Comparison of ENCODE assay signal across 8 cellular contexts in the genomic region with DNA sequence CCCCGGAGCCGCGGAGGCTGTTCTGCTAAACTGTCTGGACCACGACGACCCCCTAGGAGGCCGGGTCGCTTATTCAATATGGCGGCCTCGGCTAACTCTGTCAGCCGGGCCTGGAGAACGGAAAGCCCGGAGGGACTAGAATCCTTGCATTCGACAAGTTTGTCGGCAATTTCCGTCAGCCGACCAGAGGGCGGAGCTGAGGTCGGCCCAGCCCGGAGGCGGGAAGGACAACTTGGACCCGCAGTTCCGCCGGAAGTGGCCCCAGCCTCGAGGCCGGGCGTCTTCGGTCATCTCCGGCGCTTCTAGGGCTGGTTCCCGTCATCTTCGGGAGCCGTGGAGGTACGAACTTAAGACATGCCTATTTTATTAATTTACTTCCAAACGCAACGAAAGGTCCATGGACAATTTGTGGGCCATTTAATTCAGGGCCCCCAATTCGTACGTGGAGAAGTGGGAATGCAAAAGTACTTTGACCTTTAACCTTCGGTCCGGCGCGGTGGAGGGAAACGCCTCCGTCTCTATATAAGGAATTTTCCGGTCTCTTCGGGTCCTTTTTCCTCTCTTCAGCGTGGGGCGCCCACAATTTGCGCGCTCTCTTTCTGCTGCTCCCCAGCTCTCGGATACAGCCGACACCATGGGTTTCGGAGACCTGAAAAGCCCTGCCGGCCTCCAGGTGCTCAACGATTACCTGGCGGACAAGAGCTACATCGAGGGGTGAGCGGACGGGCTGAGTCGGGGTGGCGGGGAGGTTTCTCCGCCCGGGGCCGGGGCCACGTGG. TPM values are rescaled to one million over a fixed set of nuclear protein-coding genes. Genes with fewer than 3 reads are reported as not detected.
DNase-seq lines count a peak whose midpoint lies in the region; ATAC-seq and TF ChIP-seq lines count a peak whose summit lies in the region.

A gene (plus strand): TSS at position 550 of the 778 bp plus-strand sequence. CDS start 85 bp downstream, at position 635.
A gene (minus strand): TSS at position 99 of the 778 bp plus-strand sequence. CDS start 5,766 bp downstream, outside the sequence.

- peak; percentile 88 for ATAC-seq in GM21447 (IDR thresholded peaks at IDR 0.05; ENCODE audit: unreplicated experiment)

- intact Hi-C loops in Calu3 (cut with micrococcal nuclease; ENCODE audit: unreplicated experiment): loop anchor here (10.0 kb wide), 2 partner anchors 135 to 395 kb away; no protein-coding TSS in a partner anchor

- H3K9me3 ChIP-seq in HUES64 (ENCODE audit: insufficient read depth, low read depth, low read length) (no peaks in the 10 kb centered on the region), OCI-LY1 (ENCODE audit: low read length) (no peaks in the 10 kb centered on the region)

- no peak within 1 kb of the TSS for H2AFZ ChIP-seq in OCI-LY1 (ENCODE audit: low read length)

- no peaks in the 10 kb centered on the region for H3K9me3 Mint-ChIP-seq in Calu3 (ENCODE audit: low read depth, unreplicated experiment)

- H3K4me1 ChIP-seq in HUES64 (ENCODE audit: insufficient read depth, low read length) (peaks cover 11% of the 10 kb centered on the region; the same call in 1 of the 2 replicates), OCI-LY1 (ENCODE audit: insufficient read depth, low read length, severe bottlenecking) (peaks cover 34% of the 10 kb centered on the region)

- DNase-seq in Calu3: peak; percentile 97
- peak; percentile 96 for DNase-seq in activated CD8-positive, alpha-beta memory T cell treated with anti-CD3 and anti-CD28 coated beads, Interleukin-2, amount 50 U/mL, for 4 hours
- DNase-seq in mesenteric fat pad (ENCODE audit: low spot score): peak; percentile 99
- DNase-seq in stimulated activated CD8-positive, alpha-beta memory T cell treated with anti-CD3 and anti-CD28 coated beads, Interleukin-15, amount 100 ng/mL, for 24 hours (ENCODE audit: low read depth): peak; percentile 82

- H3K4me3 ChIP-seq in HUES64 (ENCODE audit: low read length) (peak within 1 kb of the TSS; percentile 77), OCI-LY1 (ENCODE audit: low read depth, low read length, poor library complexity, severe bottlenecking) (peak within 1 kb of the TSS; percentile 88)

- no peaks in the 10 kb centered on the region for H4K20me1 ChIP-seq in OCI-LY1 (ENCODE audit: insufficient read depth, low read length)

- H3K36me3 ChIP-seq in HUES64 (ENCODE audit: insufficient read depth, low read length): peaks cover 51% of the 10 kb centered on the region
- peaks cover 60% of the 10 kb centered on the region for H3K36me3 ChIP-seq in OCI-LY1 (ENCODE audit: insufficient read depth, low read length)

- H3K79me2 ChIP-seq in OCI-LY1 (ENCODE audit: insufficient read depth, low read length): peaks cover 45% of the 10 kb centered on the region

- peak within 1 kb of the TSS; percentile 78 for H3K4me3 Mint-ChIP-seq in Calu3 (ENCODE audit: low read depth, unreplicated experiment)

- H3K27me3 Mint-ChIP-seq in Calu3 (ENCODE audit: unreplicated experiment): no peaks in the 10 kb centered on the region

- H3K9me2 ChIP-seq in OCI-LY1 (ENCODE audit: low read depth, low read length): no peaks in the 10 kb centered on the region

- H3K27me3 ChIP-seq in HUES64 (ENCODE audit: insufficient read depth, low read length): no peaks in the 10 kb centered on the region
- no peaks in the 10 kb centered on the region for H3K27me3 ChIP-seq in OCI-LY1 (ENCODE audit: insufficient read depth, low read length)

- H3K9ac ChIP-seq in HUES64 (ENCODE audit: low read depth, low read length) (peak within 1 kb of the TSS; percentile 99), OCI-LY1 (ENCODE audit: low read length) (peak within 1 kb of the TSS; percentile 96)

- H3F3A ChIP-seq in OCI-LY1 (ENCODE audit: insufficient read depth, low read length): 0 out of 2 replicates have a peak, but pooled peaks cover 2% of the 10 kb centered on the region

- in situ Hi-C loops in endometrial microvascular endothelial cells (cut with HindIII; ENCODE audit: inconsistent ontology term, low pct_unique_long_range_greater_than_20kb, low sequenced_read_pairs): no loop called here

- H3K27ac ChIP-seq in HUES64 (ENCODE audit: low read depth, low read length) (peak within 1 kb of the TSS; percentile 94), OCI-LY1 (ENCODE audit: low read depth, low read length, poor library complexity, severe bottlenecking) (peak within 1 kb of the TSS; percentile 67)

- BruUV-seq in Calu3 (replicated peaks; lab: Mats Ljungman, UMichigan): no TSS peak

- TF ChIP-seq CTCF in Calu3 (IDR thresholded peaks at IDR 0.05; ENCODE audit: unreplicated experiment) (no peak), OCI-LY1 (IDR thresholded peaks at IDR 0.05; ENCODE audit: low read length) (no peak)

- under 1% methylated on average over 64 of the region's 64 CpGs for WGBS in HUES64

- CTCF ChIA-PET in Calu3 (lab: Charles Lee): interaction anchor here (0.7 to 1.5 kb wide), 3 partner anchors 14 to 724 kb away, joined by 3 read pairs; no protein-coding TSS in a partner anchor

- peaks cover 68% of the 10 kb centered on the region for H3K36me3 Mint-ChIP-seq in Calu3 (ENCODE audit: insufficient read depth, unreplicated experiment)

- peak within 1 kb of the TSS; percentile 97 for H3K27ac Mint-ChIP-seq in Calu3 (ENCODE audit: unreplicated experiment)

- H3K4me1 Mint-ChIP-seq in Calu3 (ENCODE audit: low read depth, unreplicated experiment): peaks cover 20% of the 10 kb centered on the region

- H3K4me2 ChIP-seq in OCI-LY1 (ENCODE audit: low read length): peak within 1 kb of the TSS; percentile 94

RNA-seq across cellular contexts. Expression of the first gene that starts in this region (rescaled TPM):
- total RNA-seq in Calu3 (2022) (340 and 415 TPM in 2 replicates), endometrial microvascular endothelial cells (ENCODE audit: inconsistent ontology term) (437 TPM), mesenteric fat pad (470 TPM)
- polyA plus RNA-seq in HUES64 (2013, experiment 1 of 2): 855 TPM
- 838 TPM for polyA plus RNA-seq in HUES64 (2013, experiment 2 of 2)

RNA-seq across cellular contexts. Expression of the second gene that starts in this region (rescaled TPM):
- total RNA-seq in Calu3 (2022) (79.2 and 81.0 TPM in 2 replicates), endometrial microvascular endothelial cells (ENCODE audit: inconsistent ontology term) (151 TPM), mesenteric fat pad (91.1 TPM)
- polyA plus RNA-seq in HUES64 (2013, experiment 1 of 2): 59.8 TPM
- polyA plus RNA-seq in HUES64 (2013, experiment 2 of 2): 59.5 TPM

Comparison
In these comparisons a context has a peak if more than half of its experiments do, and no peak if none do; other contexts are left out.
1. Peak in every context shown above with its lines: DNase-seq, ATAC-seq, H3K4me3 ChIP-seq and H3K27ac ChIP-seq.